Comparison of ENCODE assay signal across 8 cellular contexts in genomic region chr15:40098489-40099261, GRCh38. TPM values are rescaled to one million over a fixed set of nuclear protein-coding genes. Genes with fewer than 3 reads are reported as not detected.
DNase-seq lines count a peak whose midpoint lies in the region; TF ChIP-seq lines count a peak whose summit lies in the region.

No MANE protein-coding gene starts in this region.

- peaks cover 32 to 59% of the 10 kb centered on the region in 2 donors for H3K4me1 ChIP-seq in uterus

- DNase-seq in GM06990 (ENCODE audit: extremely low read depth, insufficient read length) = peak; percentile 85
- DNase-seq in HCEC 1CT = peak; percentile 95
- DNase-seq in LoVo (ENCODE audit: low spot score) = peak; percentile 84
- DNase-seq in activated naive CD4-positive, alpha-beta T cell treated with anti-CD3 and anti-CD28 coated beads, Interleukin-2, amount 10 ng/mL, durations not matched to agents 7 days and 5 days = peak; percentile 86
- no peak for DNase-seq in glutamatergic neuron
- peak; percentile 82 for DNase-seq in posterior vena cava (ENCODE audit: low spot score)
- peak; percentile 76 to 88 for DNase-seq in uterus

- H3K9me3 Mint-ChIP-seq in activated naive CD4-positive, alpha-beta T cell treated with anti-CD3 and anti-CD28 coated beads, Interleukin-2, amount 10 ng/mL, durations not matched to agents 7 days and 5 days = no peaks in the 10 kb centered on the region
- H3K9me3 Mint-ChIP-seq in glutamatergic neuron (ENCODE audit: unreplicated experiment) = peaks cover 1% of the 10 kb centered on the region

- no peak for TF ChIP-seq CTCF in GM06990 (IDR thresholded peaks at IDR 0.05; ENCODE audit: insufficient read depth, low read length, poor library complexity, severe bottlenecking)
- no peak for TF ChIP-seq CTCF in glutamatergic neuron (IDR thresholded peaks at IDR 0.05; ENCODE audit: partially characterized antibody, unreplicated experiment)
- TF ChIP-seq CTCF in uterus (IDR thresholded peaks at IDR 0.05) = no peak

- H3K4me3 ChIP-seq in GM06990 (replicated peaks; ENCODE audit: low read depth, low read length) (peak overlapping the region; percentile 32), uterus (peak overlapping the region in 1 of 2 donors; percentile 20)

- intact Hi-C loops in posterior vena cava (cut with DNase I) = no loop called here
- intact Hi-C loops in uterus (cut with DNase I; ENCODE audit: low total_unique reads) = no loop called here

- H3K4me3 Mint-ChIP-seq in activated naive CD4-positive, alpha-beta T cell treated with anti-CD3 and anti-CD28 coated beads, Interleukin-2, amount 10 ng/mL, durations not matched to agents 7 days and 5 days = peak overlapping the region; percentile 54
- H3K4me3 Mint-ChIP-seq in glutamatergic neuron (ENCODE audit: unreplicated experiment) = peak overlapping the region; percentile 15

- peak overlapping the region; percentile 98 for H3K27ac Mint-ChIP-seq in activated naive CD4-positive, alpha-beta T cell treated with anti-CD3 and anti-CD28 coated beads, Interleukin-2, amount 10 ng/mL, durations not matched to agents 7 days and 5 days
- no peak overlapping the region for H3K27ac Mint-ChIP-seq in glutamatergic neuron (ENCODE audit: unreplicated experiment)

- H3K36me3 ChIP-seq in GM06990 (ENCODE audit: control insufficient read depth, insufficient read depth, low read length) (peaks cover 6% of the 10 kb centered on the region), uterus (no peaks in the 10 kb centered on the region)

- peak; percentile 44; the same call in 1 of the 2 replicates for TF ChIP-seq POLR2A in Raji (IDR thresholded peaks at IDR 0.05; ENCODE audit: insufficient read depth, low read depth, low read length)
- TF ChIP-seq POLR2A in uterus (IDR thresholded peaks at IDR 0.05) = peak; percentile 8 to 57

- peaks cover 90% of the 10 kb centered on the region for H3K4me1 Mint-ChIP-seq in activated naive CD4-positive, alpha-beta T cell treated with anti-CD3 and anti-CD28 coated beads, Interleukin-2, amount 10 ng/mL, durations not matched to agents 7 days and 5 days
- H3K4me1 Mint-ChIP-seq in glutamatergic neuron (ENCODE audit: low read depth, unreplicated experiment) = peaks cover 30% of the 10 kb centered on the region

- CTCF ChIA-PET in activated naive CD4-positive, alpha-beta T cell treated with anti-CD3 and anti-CD28 coated beads, Interleukin-2, amount 10 ng/mL, durations not matched to agents 7 days and 5 days (lab: Charles Lee) = interaction anchor here (0.9 to 7.6 kb wide), 7 partner anchors 6 to 175 kb away, joined by 4 to 59 read pairs (median 15); no protein-coding TSS in a partner anchor

- peaks cover 37% of the 10 kb centered on the region for H3K36me3 Mint-ChIP-seq in activated naive CD4-positive, alpha-beta T cell treated with anti-CD3 and anti-CD28 coated beads, Interleukin-2, amount 10 ng/mL, durations not matched to agents 7 days and 5 days
- H3K36me3 Mint-ChIP-seq in glutamatergic neuron (ENCODE audit: unreplicated experiment) = no peaks in the 10 kb centered on the region

- peak overlapping the region; percentile 95 for H3K27ac ChIP-seq in uterus

- H3K27me3 ChIP-seq in GM06990 (replicated peaks; ENCODE audit: control insufficient read depth, insufficient read depth, low read length) (no peaks in the 10 kb centered on the region), uterus (no peaks in the 10 kb centered on the region)

- no peaks in the 10 kb centered on the region for H3K9me3 ChIP-seq in uterus

- no peaks in the 10 kb centered on the region for H3K27me3 Mint-ChIP-seq in activated naive CD4-positive, alpha-beta T cell treated with anti-CD3 and anti-CD28 coated beads, Interleukin-2, amount 10 ng/mL, durations not matched to agents 7 days and 5 days
- peaks cover 3% of the 10 kb centered on the region for H3K27me3 Mint-ChIP-seq in glutamatergic neuron (ENCODE audit: unreplicated experiment)

RNA-seq across cellular contexts. Expression of gene BMF, which starts 10.0 kb away (rescaled TPM):
- total RNA-seq in glutamatergic neuron (ENCODE audit: unreplicated experiment) (11.3 TPM), posterior vena cava (1 to 10 TPM; 3.0 to 5.0 TPM), uterus (10 to 100 TPM in 3 of 4 donors, 1 to 10 TPM in 1; 7.1 to 46.2 (median 22.6) TPM)

RNA-seq across cellular contexts. Expression of gene SRP14, which starts 59.7 kb away (rescaled TPM):
- 246 TPM for total RNA-seq in glutamatergic neuron (ENCODE audit: unreplicated experiment)
- total RNA-seq in posterior vena cava = 100 to 1,000 TPM; 148 to 160 TPM
- total RNA-seq in uterus = 100 to 1,000 TPM; 142 to 485 (median 230) TPM
